ENCODE assay signal across 31 cellular contexts in genomic region chr11:64967376-64967775, GRCh38. TPM values are rescaled to one million over a fixed set of nuclear protein-coding genes. Genes with fewer than 3 reads are reported as not detected.
DNase-seq lines count a peak whose midpoint lies in the region; ATAC-seq and TF ChIP-seq lines count a peak whose summit lies in the region.
"Had no signal": no experiment of that assay in that cellular context is flagged by ENCODE, and none has a peak within 500 bp of the region (broad histone marks: within the 10 kb centered on the region; RNA-seq: fewer than 3 reads in every experiment).

No MANE protein-coding gene starts in this region.

- no peak overlapping the region for H3K4me2 ChIP-seq in OCI-LY7 (ENCODE audit: low read length)

- H3K4me3 Mint-ChIP-seq in activated CD8-positive, alpha-beta T cell treated with anti-CD3 and anti-CD28 coated beads for 36 hours: no peak overlapping the region
- H3K4me3 Mint-ChIP-seq in activated CD8-positive, alpha-beta T cell treated with anti-CD3 and anti-CD28 coated beads, Interleukin-2, amount 10 ng/mL, durations not matched to agents 7 days and 5 days: no peak overlapping the region
- peak overlapping the region; percentile 32 for H3K4me3 Mint-ChIP-seq in stimulated activated effector memory CD8-positive, alpha-beta T cell treated with anti-CD3 and anti-CD28 coated beads, Interleukin-12 subunit alpha, Interleukin-12 subunit beta, amount 100 ng/mL, for 72 hours
- H3K4me3 Mint-ChIP-seq: CD14-positive monocyte; CD8-positive, alpha-beta memory T cell had no signal

- no peak overlapping the region for H3K4me3 ChIP-seq in OCI-LY7 (ENCODE audit: low read depth, low read length, poor library complexity, severe bottlenecking)
- H3K4me3 ChIP-seq: GM12878, GM23248 had no signal

- H3K36me3 ChIP-seq in OCI-LY7 (ENCODE audit: insufficient read depth, low read length): no peaks in the 10 kb centered on the region
- H3K36me3 ChIP-seq: BE2C had no signal

- H3K4me1 ChIP-seq in OCI-LY7 (ENCODE audit: insufficient read depth, low read length, poor library complexity, severe bottlenecking): peaks cover 34% of the 10 kb centered on the region
- H3K4me1 ChIP-seq: BE2C had no signal

- no peak for TF ChIP-seq CTCF in activated CD8-positive, alpha-beta T cell treated with anti-CD3 and anti-CD28 coated beads for 36 hours (IDR thresholded peaks at IDR 0.05)
- TF ChIP-seq CTCF in OCI-LY7 (conservative IDR thresholded peaks at IDR 0.05; ENCODE audit: low read length): no peak

- DNase-seq in activated CD8-positive, alpha-beta T cell treated with anti-CD3 and anti-CD28 coated beads for 36 hours: peak; percentile 7
- DNase-seq in activated CD8-positive, alpha-beta T cell treated with anti-CD3 and anti-CD28 coated beads, Interleukin-2, amount 10 ng/mL, durations not matched to agents 7 days and 5 days: no peak
- no peak for DNase-seq in activated naive CD4-positive, alpha-beta T cell treated with anti-CD3 and anti-CD28 coated beads, Interleukin-2, amount 50 U/mL, for 72 hours (ENCODE audit: low spot score in 2 of 2)
- no peak for DNase-seq in activated naive CD4-positive, alpha-beta T cell (lab: John Stamatoyannopoulos, UW)
- DNase-seq in OCI-LY7 (ENCODE audit: low spot score): no peak
- DNase-seq in stimulated activated effector memory CD8-positive, alpha-beta T cell treated with anti-CD3 and anti-CD28 coated beads, Interleukin-12 subunit alpha, Interleukin-12 subunit beta, amount 100 ng/mL, for 72 hours (ENCODE audit: low spot score in 2 of 2): no peak
- DNase-seq in activated effector memory CD4-positive, alpha-beta T cell treated with anti-CD3 and anti-CD28 coated beads, Interleukin-2, amount 50 U/mL, for 16 hours: no peak
- DNase-seq: 8988T; ACHN; BE2C; CD8-positive, alpha-beta memory T cell; DMS 273 treated with DMSO at 0.1 percent for 48 hours; DMS79; EL; GDM1; GM23248; H7; Karpas-422; NCI-H1092; NCI-H1417 treated with DMSO at 0.1 percent for 48 hours; NCI-H1694 treated with DMSO at 0.1 percent for 48 hours; NCI-H2081; NCI-H2227 treated with DMSO at 0.1 percent for 48 hours; NCI-H526 treated with DMSO at 0.1 percent for 48 hours had no signal

- H3K79me2 ChIP-seq in OCI-LY7 (ENCODE audit: insufficient read depth, low read depth, low read length): no peaks in the 10 kb centered on the region

- no peaks in the 10 kb centered on the region for H3K9me2 ChIP-seq in OCI-LY7 (ENCODE audit: insufficient read depth, low read length)

- peak overlapping the region; percentile 37 for H2AFZ ChIP-seq in OCI-LY7 (ENCODE audit: low read length)
- H2AFZ ChIP-seq: GM23248 had no signal

- intact Hi-C loops in activated CD8-positive, alpha-beta T cell treated with anti-CD3 and anti-CD28 coated beads for 36 hours (cut with micrococcal nuclease): no loop called here
- intact Hi-C loops in OCI-LY7 (cut with micrococcal nuclease; ENCODE audit: unreplicated experiment): no loop called here

- peak; percentile 37 for ATAC-seq in activated CD8-positive, alpha-beta T cell treated with anti-CD3 and anti-CD28 coated beads for 36 hours
- no peak for ATAC-seq in activated CD8-positive, alpha-beta T cell treated with anti-CD3 and anti-CD28 coated beads, Interleukin-2, amount 10 ng/mL, durations not matched to agents 7 days and 5 days
- ATAC-seq in activated naive CD4-positive, alpha-beta T cell treated with anti-CD3 and anti-CD28 coated beads, Interleukin-2, amount 50 U/mL, for 72 hours: peak; percentile 25 to 53
- peak; percentile 64 for ATAC-seq in stimulated activated effector memory CD8-positive, alpha-beta T cell treated with anti-CD3 and anti-CD28 coated beads, Interleukin-12 subunit alpha, Interleukin-12 subunit beta, amount 100 ng/mL, for 72 hours
- no peak for ATAC-seq in HG02870 (IDR thresholded peaks at IDR 0.05; ENCODE audit: unreplicated experiment)
- ATAC-seq: GM12878, HepG2, Panc1 had no signal

- no peak overlapping the region for H3K27ac Mint-ChIP-seq in activated CD8-positive, alpha-beta T cell treated with anti-CD3 and anti-CD28 coated beads for 36 hours
- no peak overlapping the region for H3K27ac Mint-ChIP-seq in activated CD8-positive, alpha-beta T cell treated with anti-CD3 and anti-CD28 coated beads, Interleukin-2, amount 10 ng/mL, durations not matched to agents 7 days and 5 days
- peak overlapping the region; percentile 1 to 46 for H3K27ac Mint-ChIP-seq in activated naive CD4-positive, alpha-beta T cell treated with anti-CD3 and anti-CD28 coated beads, Interleukin-2, amount 50 U/mL, for 72 hours
- H3K27ac Mint-ChIP-seq in stimulated activated effector memory CD8-positive, alpha-beta T cell treated with anti-CD3 and anti-CD28 coated beads, Interleukin-12 subunit alpha, Interleukin-12 subunit beta, amount 100 ng/mL, for 72 hours: no peak overlapping the region
- H3K27ac Mint-ChIP-seq: CD14-positive monocyte; CD8-positive, alpha-beta memory T cell had no signal

- no peaks in the 10 kb centered on the region for H3K9me3 Mint-ChIP-seq in activated CD8-positive, alpha-beta T cell treated with anti-CD3 and anti-CD28 coated beads for 36 hours
- no peaks in the 10 kb centered on the region for H3K9me3 Mint-ChIP-seq in activated CD8-positive, alpha-beta T cell treated with anti-CD3 and anti-CD28 coated beads, Interleukin-2, amount 10 ng/mL, durations not matched to agents 7 days and 5 days (ENCODE audit: insufficient read depth)
- H3K9me3 Mint-ChIP-seq in activated naive CD4-positive, alpha-beta T cell treated with anti-CD3 and anti-CD28 coated beads, Interleukin-2, amount 50 U/mL, for 72 hours: no peaks in the 10 kb centered on the region
- no peaks in the 10 kb centered on the region for H3K9me3 Mint-ChIP-seq in stimulated activated effector memory CD8-positive, alpha-beta T cell treated with anti-CD3 and anti-CD28 coated beads, Interleukin-12 subunit alpha, Interleukin-12 subunit beta, amount 100 ng/mL, for 72 hours
- H3K9me3 Mint-ChIP-seq: CD14-positive monocyte; CD8-positive, alpha-beta memory T cell had no signal

- peaks cover 36% of the 10 kb centered on the region for H3K4me1 Mint-ChIP-seq in activated CD8-positive, alpha-beta T cell treated with anti-CD3 and anti-CD28 coated beads for 36 hours (ENCODE audit: low read depth)
- H3K4me1 Mint-ChIP-seq in activated CD8-positive, alpha-beta T cell treated with anti-CD3 and anti-CD28 coated beads, Interleukin-2, amount 10 ng/mL, durations not matched to agents 7 days and 5 days (ENCODE audit: low read depth): peaks cover 16% of the 10 kb centered on the region
- peaks cover 37% of the 10 kb centered on the region for H3K4me1 Mint-ChIP-seq in stimulated activated effector memory CD8-positive, alpha-beta T cell treated with anti-CD3 and anti-CD28 coated beads, Interleukin-12 subunit alpha, Interleukin-12 subunit beta, amount 100 ng/mL, for 72 hours

- no TSS peak for BruUV-seq in OCI-LY7 (replicated peaks; lab: Mats Ljungman, UMichigan)

- CTCF ChIA-PET in activated CD8-positive, alpha-beta T cell treated with anti-CD3 and anti-CD28 coated beads for 36 hours (lab: Charles Lee): interaction anchor here (1.0 kb wide), 1 partner anchor 119 kb away, joined by 3 read pairs; no protein-coding TSS in a partner anchor
- CTCF ChIA-PET in activated CD8-positive, alpha-beta T cell treated with anti-CD3 and anti-CD28 coated beads, Interleukin-2, amount 10 ng/mL, durations not matched to agents 7 days and 5 days (lab: Charles Lee): interaction anchor here (1.6 kb wide), 1 partner anchor 32 kb away, joined by 3 read pairs; no protein-coding TSS in a partner anchor
- CTCF ChIA-PET in OCI-LY7 (lab: Charles Lee; ENCODE audit: unreplicated experiment): no interaction called here

- POLR2A ChIA-PET in activated CD8-positive, alpha-beta T cell treated with anti-CD3 and anti-CD28 coated beads for 36 hours (lab: Charles Lee): no interaction called here
- POLR2A ChIA-PET in activated CD8-positive, alpha-beta T cell treated with anti-CD3 and anti-CD28 coated beads, Interleukin-2, amount 10 ng/mL, durations not matched to agents 7 days and 5 days (lab: Charles Lee): no interaction called here
- POLR2A ChIA-PET in OCI-LY7 (lab: Charles Lee): interaction anchor here (1.2 kb wide), 1 partner anchor 22 kb away, joined by 4 read pairs; no protein-coding TSS in a partner anchor

- H3K9me3 ChIP-seq in OCI-LY7 (ENCODE audit: low read length): no peaks in the 10 kb centered on the region
- H3K9me3 ChIP-seq: BE2C had no signal

- peaks cover 4% of the 10 kb centered on the region for H3K27me3 Mint-ChIP-seq in activated CD8-positive, alpha-beta T cell treated with anti-CD3 and anti-CD28 coated beads for 36 hours
- H3K27me3 Mint-ChIP-seq in activated CD8-positive, alpha-beta T cell treated with anti-CD3 and anti-CD28 coated beads, Interleukin-2, amount 10 ng/mL, durations not matched to agents 7 days and 5 days (ENCODE audit: low read depth): no peaks in the 10 kb centered on the region

- no peaks in the 10 kb centered on the region for H4K20me1 ChIP-seq in OCI-LY7 (ENCODE audit: insufficient read depth, low read length)

- no peak overlapping the region for H3K27ac ChIP-seq in OCI-LY7 (ENCODE audit: low read depth, low read length, poor library complexity, severe bottlenecking)
- H3K27ac ChIP-seq: GM23248 had no signal

- peaks cover 2% of the 10 kb centered on the region for H3K36me3 Mint-ChIP-seq in activated CD8-positive, alpha-beta T cell treated with anti-CD3 and anti-CD28 coated beads for 36 hours (ENCODE audit: low read depth)
- no peaks in the 10 kb centered on the region for H3K36me3 Mint-ChIP-seq in activated CD8-positive, alpha-beta T cell treated with anti-CD3 and anti-CD28 coated beads, Interleukin-2, amount 10 ng/mL, durations not matched to agents 7 days and 5 days (ENCODE audit: low read depth)
- no peaks in the 10 kb centered on the region for H3K36me3 Mint-ChIP-seq in activated naive CD4-positive, alpha-beta T cell treated with anti-CD3 and anti-CD28 coated beads, Interleukin-2, amount 50 U/mL, for 72 hours
- no peaks in the 10 kb centered on the region for H3K36me3 Mint-ChIP-seq in stimulated activated effector memory CD8-positive, alpha-beta T cell treated with anti-CD3 and anti-CD28 coated beads, Interleukin-12 subunit alpha, Interleukin-12 subunit beta, amount 100 ng/mL, for 72 hours
- H3K36me3 Mint-ChIP-seq: CD14-positive monocyte had no signal

RNA-seq across cellular contexts. Expression of gene MAJIN, which starts 4.5 kb away (rescaled TPM):
- total RNA-seq in activated CD8-positive, alpha-beta T cell treated with anti-CD3 and anti-CD28 coated beads for 36 hours: not detected
- total RNA-seq in activated CD8-positive, alpha-beta T cell treated with anti-CD3 and anti-CD28 coated beads, Interleukin-2, amount 10 ng/mL, durations not matched to agents 7 days and 5 days: not detected
- total RNA-seq in activated naive CD4-positive, alpha-beta T cell treated with anti-CD3 and anti-CD28 coated beads, Interleukin-2, amount 50 U/mL, for 72 hours: under 1 TPM in 1 of 2 donors, not detected in 1; 0.45 TPM
- total RNA-seq in OCI-LY7 (2014; rRNA removed; shearing (Covaris generic)): not detected in 2 replicates
- not detected in 2 replicates for total RNA-seq in OCI-LY7 (2022)
- total RNA-seq: CD8-positive, alpha-beta memory T cell; GM12878; GM23248; HepG2; HT1080; NCI-H460 had no signal

RNA-seq across cellular contexts. Expression of gene BATF2, which starts 29.4 kb away (rescaled TPM):
- not detected for total RNA-seq in activated CD8-positive, alpha-beta T cell treated with anti-CD3 and anti-CD28 coated beads for 36 hours
- under 1 TPM; 0.50 to 0.99 TPM for total RNA-seq in activated CD8-positive, alpha-beta T cell treated with anti-CD3 and anti-CD28 coated beads, Interleukin-2, amount 10 ng/mL, durations not matched to agents 7 days and 5 days
- total RNA-seq in activated naive CD4-positive, alpha-beta T cell treated with anti-CD3 and anti-CD28 coated beads, Interleukin-2, amount 50 U/mL, for 72 hours: not detected
- total RNA-seq in OCI-LY7 (2014; rRNA removed; shearing (Covaris generic)): 0.33 and 0.79 TPM in 2 replicates
- 0.61 and 0.70 TPM in 2 replicates for total RNA-seq in OCI-LY7 (2022)
- total RNA-seq: H7 had no signal

RNA-seq across cellular contexts. Expression of gene GPHA2, which starts 31.7 kb away (rescaled TPM):
- total RNA-seq in activated CD8-positive, alpha-beta T cell treated with anti-CD3 and anti-CD28 coated beads for 36 hours: not detected
- not detected for total RNA-seq in activated CD8-positive, alpha-beta T cell treated with anti-CD3 and anti-CD28 coated beads, Interleukin-2, amount 10 ng/mL, durations not matched to agents 7 days and 5 days
- not detected for total RNA-seq in activated naive CD4-positive, alpha-beta T cell treated with anti-CD3 and anti-CD28 coated beads, Interleukin-2, amount 50 U/mL, for 72 hours
- total RNA-seq in OCI-LY7 (2014; rRNA removed; shearing (Covaris generic)): not detected in 2 replicates
- total RNA-seq in OCI-LY7 (2022): not detected in 2 replicates
- total RNA-seq: CD8-positive, alpha-beta memory T cell; GM12878; GM23248; H7; HT1080; NCI-H460 had no signal

RNA-seq across cellular contexts. Expression of gene PPP2R5B, which starts 42.9 kb away (rescaled TPM):
- total RNA-seq in activated CD8-positive, alpha-beta T cell treated with anti-CD3 and anti-CD28 coated beads for 36 hours: 10 to 100 TPM; 20.2 to 21.2 TPM
- 10 to 100 TPM; 13.7 to 14.0 TPM for total RNA-seq in activated CD8-positive, alpha-beta T cell treated with anti-CD3 and anti-CD28 coated beads, Interleukin-2, amount 10 ng/mL, durations not matched to agents 7 days and 5 days
- total RNA-seq in activated naive CD4-positive, alpha-beta T cell treated with anti-CD3 and anti-CD28 coated beads, Interleukin-2, amount 50 U/mL, for 72 hours: 10 to 100 TPM in 1 of 2 donors, 1 to 10 TPM in 1; 2.8 to 29.9 TPM
- 8.6 and 8.8 TPM in 2 replicates for total RNA-seq in OCI-LY7 (2014; rRNA removed; shearing (Covaris generic))
- 13.3 and 16.2 TPM in 2 replicates for total RNA-seq in OCI-LY7 (2022)

RNA-seq across cellular contexts. Expression of gene ARL2, which starts 46.6 kb away (rescaled TPM):
- 100 to 1,000 TPM; 118 to 122 TPM for total RNA-seq in activated CD8-positive, alpha-beta T cell treated with anti-CD3 and anti-CD28 coated beads for 36 hours
- total RNA-seq in activated CD8-positive, alpha-beta T cell treated with anti-CD3 and anti-CD28 coated beads, Interleukin-2, amount 10 ng/mL, durations not matched to agents 7 days and 5 days: 10 to 100 TPM; 69.1 to 79.2 TPM
- total RNA-seq in activated naive CD4-positive, alpha-beta T cell treated with anti-CD3 and anti-CD28 coated beads, Interleukin-2, amount 50 U/mL, for 72 hours: 10 to 100 TPM; 82.6 to 96.1 TPM
- 113 and 130 TPM in 2 replicates for total RNA-seq in OCI-LY7 (2014; rRNA removed; shearing (Covaris generic))
- 95.9 and 102 TPM in 2 replicates for total RNA-seq in OCI-LY7 (2022)

Comparison
In these comparisons a context has a peak if more than half of its experiments do, and no peak if none do; other contexts are left out.
1. ATAC-seq: peak in activated CD8-positive, alpha-beta T cell treated with anti-CD3 and anti-CD28 coated beads for 36 hours (single experiment), activated naive CD4-positive, alpha-beta T cell treated with anti-CD3 and anti-CD28 coated beads, Interleukin-2, amount 50 U/mL, for 72 hours (2 of 2) and stimulated activated effector memory CD8-positive, alpha-beta T cell treated with anti-CD3 and anti-CD28 coated beads, Interleukin-12 subunit alpha, Interleukin-12 subunit beta, amount 100 ng/mL, for 72 hours (single experiment); none in activated CD8-positive, alpha-beta T cell treated with anti-CD3 and anti-CD28 coated beads, Interleukin-2, amount 10 ng/mL, durations not matched to agents 7 days and 5 days (single experiment) and HG02870 (single experiment).
2. H3K27ac Mint-ChIP-seq: peak in activated naive CD4-positive, alpha-beta T cell treated with anti-CD3 and anti-CD28 coated beads, Interleukin-2, amount 50 U/mL, for 72 hours (2 of 2); none in activated CD8-positive, alpha-beta T cell treated with anti-CD3 and anti-CD28 coated beads for 36 hours (single experiment), activated CD8-positive, alpha-beta T cell treated with anti-CD3 and anti-CD28 coated beads, Interleukin-2, amount 10 ng/mL, durations not matched to agents 7 days and 5 days (single experiment) and stimulated activated effector memory CD8-positive, alpha-beta T cell treated with anti-CD3 and anti-CD28 coated beads, Interleukin-12 subunit alpha, Interleukin-12 subunit beta, amount 100 ng/mL, for 72 hours (single experiment).